ENCODE assay signal across 15 cellular contexts in the genomic region with DNA sequence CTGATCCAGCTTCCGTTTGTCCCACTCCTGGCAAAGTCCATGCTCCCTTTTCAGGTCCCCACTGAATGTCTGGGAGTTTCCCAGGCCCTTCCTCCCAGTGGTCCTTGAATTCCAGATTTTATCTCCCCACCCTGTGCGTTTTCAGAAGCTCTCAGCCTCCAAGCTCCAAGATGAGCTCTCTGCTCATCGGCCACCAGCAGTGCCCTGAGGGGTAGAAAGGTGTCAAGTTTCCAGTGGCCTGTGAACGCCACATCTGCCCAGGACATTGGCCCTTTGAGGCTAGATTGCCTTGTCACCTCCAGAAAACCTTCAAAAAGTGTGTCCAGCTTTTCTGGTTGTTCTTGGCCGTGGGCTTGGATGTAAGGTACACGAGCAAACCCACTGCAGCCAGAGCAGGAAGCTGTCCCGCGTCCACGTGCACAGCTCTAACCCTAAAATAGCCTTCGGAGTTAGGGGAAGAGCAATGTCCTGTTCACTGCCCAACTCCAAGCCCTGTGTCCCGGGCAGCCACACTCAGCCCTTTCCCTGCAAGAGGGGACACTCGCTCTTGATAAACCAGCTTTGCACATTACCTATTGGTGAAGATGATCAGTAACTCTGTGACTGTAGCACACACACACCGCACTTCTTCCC. TPM values are rescaled to one million over a fixed set of nuclear protein-coding genes. Genes with fewer than 3 reads are reported as not detected.
DNase-seq lines count a peak whose midpoint lies in the region; ATAC-seq and TF ChIP-seq lines count a peak whose summit lies in the region.
"Had no signal": no experiment of that assay in that cellular context is flagged by ENCODE, and none has a peak within 500 bp of the region (broad histone marks: within the 10 kb centered on the region; RNA-seq: fewer than 3 reads in every experiment).

No MANE protein-coding gene starts in this region.

- H4K8ac ChIP-seq in trophoblast cell (ENCODE audit: low read depth, low read length) = no peak overlapping the region

- H3K36me3 Mint-ChIP-seq in endothelial cell (ENCODE audit: low read depth, unreplicated experiment) = peaks cover 4% of the 10 kb centered on the region
- H3K36me3 Mint-ChIP-seq in activated CD4-positive, alpha-beta T cell treated with anti-CD3 and anti-CD28 coated beads for 36 hours (ENCODE audit: low read depth) = no peaks in the 10 kb centered on the region

- TF ChIP-seq EP300 in ovary (IDR thresholded peaks at IDR 0.05) = no peak

- no peaks in the 10 kb centered on the region for H3K36me3 ChIP-seq in HEK293 (ENCODE audit: control insufficient read depth in 2 of 2, insufficient read depth in 1 of 2, low read length in 2 of 2)
- peaks cover 32 to 38% of the 10 kb centered on the region in 2 experiments for H3K36me3 ChIP-seq in trophoblast cell (ENCODE audit: control insufficient read depth in 1 of 2, insufficient read depth in 2 of 2, low read length in 2 of 2)
- H3K36me3 ChIP-seq in ovary = no peaks in the 10 kb centered on the region

- no peak for ATAC-seq in activated CD4-positive, alpha-beta T cell treated with anti-CD3 and anti-CD28 coated beads for 36 hours
- ATAC-seq: HCT116 had no signal

- H3K4ac ChIP-seq in trophoblast cell (ENCODE audit: low read depth, low read length) = no peak overlapping the region

- H3K9me3 Mint-ChIP-seq in endothelial cell (ENCODE audit: unreplicated experiment) = no peaks in the 10 kb centered on the region
- no peaks in the 10 kb centered on the region for H3K9me3 Mint-ChIP-seq in activated CD4-positive, alpha-beta T cell treated with anti-CD3 and anti-CD28 coated beads for 36 hours (ENCODE audit: low read depth)

- no peaks in the 10 kb centered on the region for H3K79me1 ChIP-seq in trophoblast cell (ENCODE audit: low read length)

- no peaks in the 10 kb centered on the region for H3K27me3 ChIP-seq in trophoblast cell (ENCODE audit: insufficient read depth, low read length)
- no peaks in the 10 kb centered on the region for H3K27me3 ChIP-seq in ovary

- H3K4me3 ChIP-seq in HEK293 (ENCODE audit: low read depth, low read length) (no peak overlapping the region), trophoblast cell (ENCODE audit: low read depth, low read length) (no peak overlapping the region), ovary (no peak overlapping the region)
- H3K4me3 ChIP-seq: PC-9, SK-N-MC had no signal

- no peak overlapping the region for H2BK5ac ChIP-seq in trophoblast cell (ENCODE audit: low read depth, low read length, poor library complexity)

- H3K4me1 ChIP-seq in HEK293 (ENCODE audit: control insufficient read depth, insufficient read depth, low read length) (peaks cover 5% of the 10 kb centered on the region), trophoblast cell (ENCODE audit: control insufficient read depth in 1 of 2, insufficient read depth in 2 of 2, low read length in 2 of 2) (peaks cover 21 to 23% of the 10 kb centered on the region in 2 experiments), ovary (ENCODE audit: insufficient read depth) (no peaks in the 10 kb centered on the region)

- H4K91ac ChIP-seq in trophoblast cell (ENCODE audit: low read depth, low read length) = no peak overlapping the region

- no peak overlapping the region for H2BK12ac ChIP-seq in trophoblast cell (ENCODE audit: low read length)

- H3K27me3 Mint-ChIP-seq in endothelial cell (ENCODE audit: unreplicated experiment) = peaks cover 6% of the 10 kb centered on the region
- peaks cover 2% of the 10 kb centered on the region for H3K27me3 Mint-ChIP-seq in activated CD4-positive, alpha-beta T cell treated with anti-CD3 and anti-CD28 coated beads for 36 hours

- H3K9me3 ChIP-seq in HEK293 (ENCODE audit: control insufficient read depth, insufficient read depth, low read depth, low read length) (no peaks in the 10 kb centered on the region), trophoblast cell (ENCODE audit: insufficient read depth, low read depth, low read length) (no peaks in the 10 kb centered on the region), ovary (no peaks in the 10 kb centered on the region)

- no peak overlapping the region for H3K23ac ChIP-seq in trophoblast cell (ENCODE audit: low read length)

- CTCF ChIA-PET in HEK293 (lab: Yijun Ruan, JAX) = interaction anchor here (1.0 to 1.3 kb wide), 2 partner anchors 8 to 38 kb away, joined by 3 to 5 read pairs; a partner anchor contains a TSS
- CTCF ChIA-PET in activated CD4-positive, alpha-beta T cell treated with anti-CD3 and anti-CD28 coated beads for 36 hours (lab: Charles Lee) = interaction anchor here (2.1 kb wide), 1 partner anchor 8 kb away, joined by 7 read pairs; no protein-coding TSS in a partner anchor

- no peak overlapping the region for H3K18ac ChIP-seq in trophoblast cell (ENCODE audit: low read length)

- no peak for TF ChIP-seq POLR2A in ovary (IDR thresholded peaks at IDR 0.05)

- no peak overlapping the region for H4K12ac ChIP-seq in trophoblast cell (ENCODE audit: low read depth, low read length)

- peak overlapping the region; percentile 16 for H3K4me2 ChIP-seq in trophoblast cell (ENCODE audit: low read length)
- H3K4me2 ChIP-seq: PC-9 had no signal

- POLR2A ChIA-PET in HEK293 (lab: Yijun Ruan, JAX) = interaction anchor here (0.5 to 1.2 kb wide), 3 partner anchors 8 to 40 kb away, joined by 3 to 6 read pairs (median 3); no protein-coding TSS in a partner anchor
- POLR2A ChIA-PET in activated CD4-positive, alpha-beta T cell treated with anti-CD3 and anti-CD28 coated beads for 36 hours (lab: Charles Lee) = no interaction called here

- no peak overlapping the region for H2AK5ac ChIP-seq in trophoblast cell (ENCODE audit: low read length)

- no peak overlapping the region for H2BK120ac ChIP-seq in trophoblast cell (ENCODE audit: insufficient read depth, low read length, poor library complexity)

- H3K27ac ChIP-seq in HEK293 (ENCODE audit: extremely low read depth, low read depth, low read length) = no peak overlapping the region
- H3K27ac ChIP-seq in trophoblast cell (ENCODE audit: low read depth, low read length) = no peak overlapping the region
- H3K27ac ChIP-seq in ovary = no peak overlapping the region
- H3K27ac ChIP-seq: PC-9, SK-N-MC had no signal

- no peak overlapping the region for H3K27ac Mint-ChIP-seq in endothelial cell (ENCODE audit: unreplicated experiment)
- H3K27ac Mint-ChIP-seq in activated CD4-positive, alpha-beta T cell treated with anti-CD3 and anti-CD28 coated beads for 36 hours = no peak overlapping the region

- peak overlapping the region; percentile 65 for H3K4me3 Mint-ChIP-seq in endothelial cell (ENCODE audit: unreplicated experiment)
- no peak overlapping the region for H3K4me3 Mint-ChIP-seq in activated CD4-positive, alpha-beta T cell treated with anti-CD3 and anti-CD28 coated beads for 36 hours

- TF ChIP-seq CTCF in HEK293 (tag by site-specific recombination; IDR thresholded peaks at IDR 0.05) (no peak), endothelial cell (IDR thresholded peaks at IDR 0.05; ENCODE audit: unreplicated experiment) (no peak), ovary (IDR thresholded peaks at IDR 0.05) (no peak)

- DNase-seq in EH (ENCODE audit: low read depth) = peak; percentile 28
- no peak for DNase-seq in endothelial cell (ENCODE audit: low spot score)
- DNase-seq in trophoblast cell = peak; percentile 39 to 63
- DNase-seq in ovary = no peak
- DNase-seq in activated CD4-positive, alpha-beta T cell treated with anti-CD3 and anti-CD28 coated beads for 36 hours = no peak
- DNase-seq in GOT3 (lab: John Stamatoyannopoulos, UW) = no peak
- DNase-seq: KBM-7, NCI-H1436, NCI-H2029, NCI-H2171 treated with DMSO at 0.1 percent for 48 hours, NCI-H510A had no signal

- H3K14ac ChIP-seq in trophoblast cell (ENCODE audit: low read length) = no peak overlapping the region

- H3K9ac ChIP-seq in trophoblast cell (ENCODE audit: low read length) = no peak overlapping the region

- intact Hi-C loops in ovary (cut with DNase I) = no loop called here
- intact Hi-C loops in activated CD4-positive, alpha-beta T cell treated with anti-CD3 and anti-CD28 coated beads for 36 hours (cut with DNase I, micrococcal nuclease) = no loop called here

- H3K4me1 Mint-ChIP-seq in endothelial cell (ENCODE audit: unreplicated experiment) = peaks cover 23% of the 10 kb centered on the region
- H3K4me1 Mint-ChIP-seq in activated CD4-positive, alpha-beta T cell treated with anti-CD3 and anti-CD28 coated beads for 36 hours = no peaks in the 10 kb centered on the region

- H2AFZ ChIP-seq in trophoblast cell (ENCODE audit: insufficient read depth, low read length, poor library complexity) = no peak overlapping the region
- H2AFZ ChIP-seq: PC-9 had no signal

- WGBS in trophoblast cell (ENCODE audit: extremely low coverage, insufficient coverage, insufficient read length) = no CpG with 5 or more reads among the region's 13 CpGs
- 78 to 79% (median 78%) methylated on average over 13 of the region's 13 CpGs for WGBS in ovary, 3 donors

- no peaks in the 10 kb centered on the region for H3K79me2 ChIP-seq in trophoblast cell (ENCODE audit: control insufficient read depth, insufficient read depth, low read length, poor library complexity)

TF ChIP-seq in HEK293, 187 proteins besides CTCF, POLR2A, EP300 and RAD21 (continues in another document):
- TF ChIP-seq ZEB2 (tag by site-specific recombination; IDR thresholded peaks at IDR 0.05) = no peak
- no peak for TF ChIP-seq IKZF3 (tag by site-specific recombination; IDR thresholded peaks at IDR 0.05)
- TF ChIP-seq GLIS1 (tag by site-specific recombination; IDR thresholded peaks at IDR 0.05) = peak; percentile 35; the same call in 1 of the 2 replicates

RNA-seq across cellular contexts. Expression of a gene that starts 10.9 kb away (rescaled TPM):
- total RNA-seq in endothelial cell (ENCODE audit: unreplicated experiment) (not detected), ovary (under 1 TPM in 2 of 7 donors, not detected in 5; 0.38 to 0.92 TPM)
- polyA plus RNA-seq in trophoblast cell (2013) = 0.05 and 0.06 TPM in 2 replicates
- polyA plus RNA-seq in ovary = under 1 TPM in 1 of 2 donors, not detected in 1; 0.04 TPM
- under 1 TPM in 1 of 2 experiments, not detected in 1; 0.11 TPM for total RNA-seq in activated CD4-positive, alpha-beta T cell treated with anti-CD3 and anti-CD28 coated beads for 36 hours
- total RNA-seq: PC-9 had no signal

RNA-seq across cellular contexts. Expression of a gene that starts 37.6 kb away (rescaled TPM):
- 8.1 TPM for total RNA-seq in endothelial cell (ENCODE audit: unreplicated experiment)
- 3.6 and 3.8 TPM in 2 replicates for polyA plus RNA-seq in trophoblast cell (2013)
- total RNA-seq in ovary = 1 to 10 TPM; 2.5 to 9.9 (median 6.0) TPM
- 1 to 10 TPM; 4.7 to 6.8 TPM for polyA plus RNA-seq in ovary
- 1 to 10 TPM; 6.0 to 7.0 TPM for total RNA-seq in activated CD4-positive, alpha-beta T cell treated with anti-CD3 and anti-CD28 coated beads for 36 hours

RNA-seq across cellular contexts. Expression of a gene that starts 37.7 kb away (rescaled TPM):
- total RNA-seq in endothelial cell (ENCODE audit: unreplicated experiment) (73.5 TPM), ovary (100 to 1,000 TPM in 4 of 7 donors, 10 to 100 TPM in 3; 69.6 to 169 (median 103) TPM)
- 117 and 122 TPM in 2 replicates for polyA plus RNA-seq in trophoblast cell (2013)
- polyA plus RNA-seq in ovary = 100 to 1,000 TPM in 1 of 2 donors, 10 to 100 TPM in 1; 94.7 to 112 TPM
- total RNA-seq in activated CD4-positive, alpha-beta T cell treated with anti-CD3 and anti-CD28 coated beads for 36 hours = 100 to 1,000 TPM; 104 to 121 TPM

Comparison
In these comparisons a context has a peak if more than half of its experiments do, and no peak if none do; other contexts are left out.
1. DNase-seq: peak in EH (single experiment) and trophoblast cell (2 of 2); none in endothelial cell (single experiment), ovary (0 of 5), activated CD4-positive, alpha-beta T cell treated with anti-CD3 and anti-CD28 coated beads for 36 hours (single experiment) and GOT3 (single experiment).